In the genomic region with DNA sequence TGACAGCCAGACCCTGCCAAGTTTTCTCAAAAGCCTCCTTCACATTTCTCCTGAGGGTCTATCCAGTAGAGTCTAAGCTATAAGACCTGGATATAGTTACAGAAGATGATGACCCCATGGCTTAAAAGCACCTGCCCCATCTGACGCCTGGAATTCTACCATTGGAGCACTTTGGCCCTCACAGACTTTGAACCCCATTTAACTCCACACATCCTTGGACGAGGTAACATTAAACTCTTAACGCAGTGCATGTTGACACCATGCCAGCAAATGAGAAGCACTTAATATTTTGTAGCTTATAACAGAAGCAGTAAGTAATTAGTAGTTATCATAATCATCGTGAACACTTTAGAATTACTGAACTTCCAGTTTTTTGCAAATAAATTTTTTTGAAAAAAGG, we compare ENCODE assay signal across 26 cellular contexts.
DNase-seq lines count a peak whose midpoint lies in the region; ATAC-seq and TF ChIP-seq lines count a peak whose summit lies in the region.
"Had no signal": no experiment of that assay in that cellular context is flagged by ENCODE, and none has a peak within 500 bp of the region (broad histone marks: within the 10 kb centered on the region; RNA-seq: fewer than 3 reads in every experiment).

No MANE protein-coding gene starts in this region.

- no peak for TF ChIP-seq CTCF in natural killer cell (IDR thresholded peaks at IDR 0.05)
- no peak for TF ChIP-seq CTCF in esophagus squamous epithelium (IDR thresholded peaks at IDR 0.05)

- no peak overlapping the region for H3K4ac ChIP-seq in mesendoderm (ENCODE audit: low read depth, low read length)

- intact Hi-C loops in natural killer cell (cut with micrococcal nuclease), result no loop called here
- intact Hi-C loops in esophagus squamous epithelium (cut with DNase I), result no loop called here

- ATAC-seq in activated CD8-positive, alpha-beta memory T cell treated with anti-CD3 and anti-CD28 coated beads, Interleukin-2, amount 10 ng/mL, durations not matched to agents 7 days and 5 days, result no peak
- ATAC-seq in natural killer cell treated with Interleukin-12 subunit alpha and Interleukin-12 subunit beta and Interleukin-15 and Interleukin-18, amount 100 ng/mL, for 72 hours, result no peak
- ATAC-seq in natural killer cell, result no peak
- ATAC-seq: CD8-positive, alpha-beta T cell; Panc1 had no signal

- H3K18ac ChIP-seq in mesendoderm (ENCODE audit: low read length), result no peak overlapping the region

- no peak overlapping the region for H3K4me3 ChIP-seq in mesendoderm (ENCODE audit: low read length)
- H3K4me3 ChIP-seq in esophagus squamous epithelium, result no peak overlapping the region
- H3K4me3 ChIP-seq: GM23248 had no signal

- no peak overlapping the region for H2BK120ac ChIP-seq in mesendoderm (ENCODE audit: low read depth, low read length)

- H3K79me1 ChIP-seq in mesendoderm (ENCODE audit: low read length), result no peaks in the 10 kb centered on the region

- no peak for DNase-seq in activated CD8-positive, alpha-beta memory T cell treated with anti-CD3 and anti-CD28 coated beads, Interleukin-2, amount 10 ng/mL, durations not matched to agents 7 days and 5 days
- DNase-seq in activated CD8-positive, alpha-beta memory T cell treated with anti-CD3 and anti-CD28 coated beads, Interleukin-2, amount 50 U/mL, for 4 hours, result no peak
- DNase-seq in natural killer cell treated with Interleukin-12 subunit alpha and Interleukin-12 subunit beta and Interleukin-15 and Interleukin-18, amount 100 ng/mL, for 72 hours (ENCODE audit: low spot score), result no peak
- no peak for DNase-seq in natural killer cell
- DNase-seq in mesendoderm, result no peak
- no peak for DNase-seq in esophagus squamous epithelium (lab: John Stamatoyannopoulos, UW)
- no peak for DNase-seq in NCI-H1092 (lab: John Stamatoyannopoulos, UW)
- DNase-seq: C1 segment of cervical spinal cord; Caco-2; CD8-positive, alpha-beta T cell; GM23248; H7; MM.1S; NCI-H1436; NCI-H187; NCI-H2081 treated with DMSO at 0.1 percent for 48 hours; NCI-H2171; NCI-H226; NCI-H510A; NCI-H69; SHP77 had no signal

- TF ChIP-seq POLR2A in esophagus squamous epithelium (IDR thresholded peaks at IDR 0.05), result no peak

- H3K27me3 Mint-ChIP-seq in activated CD8-positive, alpha-beta memory T cell treated with anti-CD3 and anti-CD28 coated beads, Interleukin-2, amount 10 ng/mL, durations not matched to agents 7 days and 5 days, result no peaks in the 10 kb centered on the region
- no peaks in the 10 kb centered on the region for H3K27me3 Mint-ChIP-seq in natural killer cell treated with Interleukin-12 subunit alpha and Interleukin-12 subunit beta and Interleukin-15 and Interleukin-18, amount 100 ng/mL, for 72 hours
- peaks cover 0 to 7% of the 10 kb centered on the region in 2 donors for H3K27me3 Mint-ChIP-seq in natural killer cell (ENCODE audit: low read depth in 2 of 2)

- H3K9ac ChIP-seq in mesendoderm (ENCODE audit: low read length), result no peak overlapping the region
- H3K9ac ChIP-seq: GM23248, KMS-11 had no signal

- peaks cover 4% of the 10 kb centered on the region for H3K36me3 Mint-ChIP-seq in activated CD8-positive, alpha-beta memory T cell treated with anti-CD3 and anti-CD28 coated beads, Interleukin-2, amount 10 ng/mL, durations not matched to agents 7 days and 5 days
- H3K36me3 Mint-ChIP-seq in natural killer cell treated with Interleukin-12 subunit alpha and Interleukin-12 subunit beta and Interleukin-15 and Interleukin-18, amount 100 ng/mL, for 72 hours, result no peaks in the 10 kb centered on the region
- no peaks in the 10 kb centered on the region for H3K36me3 Mint-ChIP-seq in natural killer cell
- H3K36me3 Mint-ChIP-seq: CD8-positive, alpha-beta T cell; IgD-negative memory B cell had no signal

- CTCF ChIA-PET in activated CD8-positive, alpha-beta memory T cell treated with anti-CD3 and anti-CD28 coated beads, Interleukin-2, amount 10 ng/mL, durations not matched to agents 7 days and 5 days (lab: Charles Lee), result interaction anchor here (1.1 to 6.7 kb wide), 6 partner anchors 12 to 134 kb away, joined by 3 to 52 read pairs (median 4); a partner anchor contains a TSS

- H3K27me3 ChIP-seq in mesendoderm (ENCODE audit: insufficient read depth, low read length, poor library complexity) (no peaks in the 10 kb centered on the region), esophagus squamous epithelium (no peaks in the 10 kb centered on the region)

- no peak overlapping the region for H2BK5ac ChIP-seq in mesendoderm (ENCODE audit: low read length)

- no peaks in the 10 kb centered on the region for H3K36me3 ChIP-seq in mesendoderm (ENCODE audit: control insufficient read depth, insufficient read depth, low read length)
- no peaks in the 10 kb centered on the region for H3K36me3 ChIP-seq in esophagus squamous epithelium

- peak overlapping the region; percentile 64 for H3K27ac Mint-ChIP-seq in activated CD8-positive, alpha-beta memory T cell treated with anti-CD3 and anti-CD28 coated beads, Interleukin-2, amount 10 ng/mL, durations not matched to agents 7 days and 5 days
- peak overlapping the region; percentile 55 to 79 for H3K27ac Mint-ChIP-seq in natural killer cell treated with Interleukin-12 subunit alpha and Interleukin-12 subunit beta and Interleukin-15 and Interleukin-18, amount 100 ng/mL, for 72 hours
- H3K27ac Mint-ChIP-seq in natural killer cell, result no peak overlapping the region
- H3K27ac Mint-ChIP-seq: CD8-positive, alpha-beta T cell; IgD-negative memory B cell had no signal

- H2AK5ac ChIP-seq in mesendoderm (ENCODE audit: low read length), result no peak overlapping the region

- H3K4me3 Mint-ChIP-seq in activated CD8-positive, alpha-beta memory T cell treated with anti-CD3 and anti-CD28 coated beads, Interleukin-2, amount 10 ng/mL, durations not matched to agents 7 days and 5 days, result no peak overlapping the region
- H3K4me3 Mint-ChIP-seq in natural killer cell treated with Interleukin-12 subunit alpha and Interleukin-12 subunit beta and Interleukin-15 and Interleukin-18, amount 100 ng/mL, for 72 hours, result no peak overlapping the region
- H3K4me3 Mint-ChIP-seq in natural killer cell, result no peak overlapping the region
- H3K4me3 Mint-ChIP-seq: CD8-positive, alpha-beta T cell had no signal

- H3K79me2 ChIP-seq in mesendoderm (ENCODE audit: control insufficient read depth, insufficient read depth, low read length), result no peaks in the 10 kb centered on the region

- no peak overlapping the region for H4K5ac ChIP-seq in mesendoderm (ENCODE audit: low read length)

- no CpG with 5 or more reads among the region's 4 CpGs for WGBS in mesendoderm (ENCODE audit: extremely low coverage, insufficient coverage, low lambda C conversion rate)
- 81 to 90% methylated on average over 4 of the region's 4 CpGs for WGBS in esophagus squamous epithelium, 2 donors

- no peak overlapping the region for H3K56ac ChIP-seq in mesendoderm (ENCODE audit: low read length)

- H4K8ac ChIP-seq in mesendoderm (ENCODE audit: low read depth, low read length), result no peak overlapping the region

- no peak overlapping the region for H3K23ac ChIP-seq in mesendoderm (ENCODE audit: low read length)

- H3K27ac ChIP-seq in mesendoderm (ENCODE audit: low read depth, low read length) (no peak overlapping the region), esophagus squamous epithelium (no peak overlapping the region)
- H3K27ac ChIP-seq: GM23248, HL-60, KMS-11, RWPE1 had no signal

- peaks cover 70% of the 10 kb centered on the region for H3K4me1 Mint-ChIP-seq in activated CD8-positive, alpha-beta memory T cell treated with anti-CD3 and anti-CD28 coated beads, Interleukin-2, amount 10 ng/mL, durations not matched to agents 7 days and 5 days
- H3K4me1 Mint-ChIP-seq in natural killer cell treated with Interleukin-12 subunit alpha and Interleukin-12 subunit beta and Interleukin-15 and Interleukin-18, amount 100 ng/mL, for 72 hours (ENCODE audit: low read depth in 2 of 2), result peaks cover 31 to 38% of the 10 kb centered on the region in 2 donors
- peaks cover 5 to 14% of the 10 kb centered on the region in 2 donors for H3K4me1 Mint-ChIP-seq in natural killer cell

- no peaks in the 10 kb centered on the region for H3K9me3 ChIP-seq in esophagus squamous epithelium
- H3K9me3 ChIP-seq: Caco-2 had no signal

- peak overlapping the region; percentile 42 for H2BK15ac ChIP-seq in mesendoderm (replicated peaks; ENCODE audit: low read depth)

- H3K4me1 ChIP-seq in mesendoderm (ENCODE audit: control insufficient read depth, low read depth, low read length), result peaks cover 3% of the 10 kb centered on the region
- H3K4me1 ChIP-seq in esophagus squamous epithelium, result peaks cover 0 to 25% (median 9%) of the 10 kb centered on the region in 3 donors
- H3K4me1 ChIP-seq: Caco-2 had no signal

- no peak overlapping the region for H3K4me2 ChIP-seq in mesendoderm (ENCODE audit: low read length)
- H3K4me2 ChIP-seq: KMS-11 had no signal

- H3K9me3 Mint-ChIP-seq in activated CD8-positive, alpha-beta memory T cell treated with anti-CD3 and anti-CD28 coated beads, Interleukin-2, amount 10 ng/mL, durations not matched to agents 7 days and 5 days (ENCODE audit: low read depth), result no peaks in the 10 kb centered on the region
- H3K9me3 Mint-ChIP-seq in natural killer cell treated with Interleukin-12 subunit alpha and Interleukin-12 subunit beta and Interleukin-15 and Interleukin-18, amount 100 ng/mL, for 72 hours, result no peaks in the 10 kb centered on the region
- H3K9me3 Mint-ChIP-seq in natural killer cell, result no peaks in the 10 kb centered on the region
- H3K9me3 Mint-ChIP-seq: CD8-positive, alpha-beta T cell; IgD-negative memory B cell had no signal

Comparison
In these comparisons a context has a peak if more than half of its experiments do, and no peak if none do; other contexts are left out.
1. H3K27ac Mint-ChIP-seq: peak in activated CD8-positive, alpha-beta memory T cell treated with anti-CD3 and anti-CD28 coated beads, Interleukin-2, amount 10 ng/mL, durations not matched to agents 7 days and 5 days (single experiment) and natural killer cell treated with Interleukin-12 subunit alpha and Interleukin-12 subunit beta and Interleukin-15 and Interleukin-18, amount 100 ng/mL, for 72 hours (2 of 2); none in natural killer cell (0 of 2).